ENCODE assay signal across 14 cellular contexts in the genomic region with DNA sequence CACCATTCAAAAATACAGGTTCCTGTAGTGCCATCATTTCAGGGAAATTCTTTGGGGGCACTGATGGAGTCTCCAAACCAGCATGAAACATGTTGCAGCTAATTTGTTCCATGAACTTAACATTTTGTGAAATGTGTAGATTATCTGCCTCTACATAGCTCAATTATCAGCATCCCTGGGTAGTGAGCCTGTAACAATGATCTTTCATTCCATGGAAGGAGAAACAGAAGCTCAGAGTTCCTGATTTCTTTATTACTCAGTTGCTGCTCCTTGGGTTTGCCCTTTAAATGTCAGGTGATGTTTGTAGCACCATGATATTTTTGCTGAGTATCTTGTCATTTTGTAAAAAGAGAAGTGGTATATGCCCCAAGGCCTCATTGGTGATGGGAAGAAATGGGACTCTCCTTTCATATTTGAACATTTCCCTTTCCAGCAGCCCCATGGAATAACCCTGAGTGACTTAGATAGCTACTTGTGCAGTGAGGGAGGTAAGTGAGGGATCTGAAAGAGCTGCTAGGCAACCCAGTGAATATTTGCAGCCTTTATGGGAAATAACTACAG.
A peak's percentile ranks its signal among the peaks of the same experiment; 100 is the strongest.
DNase-seq lines count a peak whose midpoint lies in the region; ATAC-seq, FAIRE-seq and TF ChIP-seq lines count a peak whose summit lies in the region.
"Had no signal": no experiment of that assay in that cellular context is flagged by ENCODE, and none has a peak within 500 bp of the region (broad histone marks: within the 10 kb centered on the region; RNA-seq: fewer than 3 reads in every experiment).

No MANE protein-coding gene starts in this region.

- peaks cover 10 to 20% of the 10 kb centered on the region in 2 experiments for H3K4me1 Mint-ChIP-seq in H9
- peaks cover 37% of the 10 kb centered on the region for H3K4me1 Mint-ChIP-seq in stimulated activated memory B cell treated with anti-CD40 and anti-IgM and Interleukin-4, amounts not matched to agents 10 μg/mL and 1 μg/mL and 100 μg/mL, for 72 hours
- H3K4me1 Mint-ChIP-seq: CD8-positive, alpha-beta memory T cell had no signal

- H2BK12ac ChIP-seq in H9 (ENCODE audit: insufficient read length, low read depth, low read length), result no peak overlapping the region

- DNase-seq in CD1c-positive myeloid dendritic cell (ENCODE audit: extremely low spot score) (peak; percentile 64), H9 (no peak), GM12878 (ENCODE audit: low read depth, low spot score) (no peak), sigmoid colon (no peak), ecto neural progenitor cell (ENCODE audit: low spot score) (no peak), dorsolateral prefrontal cortex (no peak)
- DNase-seq: Caco-2; CD8-positive, alpha-beta memory T cell; DND-41; GDM1 had no signal

- no peak overlapping the region for H2AK5ac ChIP-seq in H9 (ENCODE audit: insufficient read length, low read length)

- no peak overlapping the region for H4K8ac ChIP-seq in H9 (replicated peaks; ENCODE audit: insufficient read length, low read depth, low read length)

- no peak overlapping the region for H3T11ph ChIP-seq in H9 (ENCODE audit: low read length)

- no peaks in the 10 kb centered on the region for H3K79me2 ChIP-seq in H9 (ENCODE audit: insufficient read depth, low read length)
- H3K79me2 ChIP-seq in GM12878 (ENCODE audit: control insufficient read depth, insufficient read depth, low read length), result peaks cover 20% of the 10 kb centered on the region

- no peaks in the 10 kb centered on the region; the same call in 1 of the 2 replicates for H3K27me3 Mint-ChIP-seq in H9 (ENCODE audit: low read depth)
- no peaks in the 10 kb centered on the region for H3K27me3 Mint-ChIP-seq in stimulated activated memory B cell treated with anti-CD40 and anti-IgM and Interleukin-4, amounts not matched to agents 10 μg/mL and 1 μg/mL and 100 μg/mL, for 72 hours
- H3K27me3 Mint-ChIP-seq: CD8-positive, alpha-beta memory T cell had no signal

- H3K4ac ChIP-seq in H9 (ENCODE audit: low read depth, low read length), result no peak overlapping the region

- no peaks in the 10 kb centered on the region for H4K20me1 ChIP-seq in H9 (ENCODE audit: control insufficient read depth, insufficient read depth, insufficient read length)
- H4K20me1 ChIP-seq in GM12878 (ENCODE audit: control insufficient read depth, insufficient read depth), result no peaks in the 10 kb centered on the region

- peaks cover 7% of the 10 kb centered on the region for H3K9me3 ChIP-seq in H9 (ENCODE audit: control insufficient read depth, low read depth, low read length)
- H3K9me3 ChIP-seq in GM12878 (replicated peaks; ENCODE audit: control insufficient read depth, insufficient read depth, low read length), result peaks cover 30% of the 10 kb centered on the region
- peaks cover 0 to 11% (median 1%) of the 10 kb centered on the region in 4 donors for H3K9me3 ChIP-seq in sigmoid colon

- H2BK5ac ChIP-seq in H9 (ENCODE audit: insufficient read length, low read length), result no peak overlapping the region

- peaks cover 4% of the 10 kb centered on the region; the same call in 1 of the 2 replicates for H3K4me1 ChIP-seq in H9 (ENCODE audit: insufficient read depth, low read length)
- peaks cover 30% of the 10 kb centered on the region for H3K4me1 ChIP-seq in GM12878 (ENCODE audit: control insufficient read depth, insufficient read depth, low read length)
- H3K4me1 ChIP-seq in sigmoid colon, result no peaks in the 10 kb centered on the region

- no peak overlapping the region for H3K4me2 ChIP-seq in H9 (ENCODE audit: insufficient read depth, insufficient read length, low read length)
- peak overlapping the region; percentile 18; the same call in 1 of the 2 replicates for H3K4me2 ChIP-seq in GM12878 (ENCODE audit: control insufficient read depth, insufficient read depth)
- H3K4me2 ChIP-seq: A549 had no signal

- H3K27ac Mint-ChIP-seq in H9, result peak overlapping the region in 2 of 3 experiments; percentile 44 to 82; a peak in 2 of 7 replicates
- peak overlapping the region; percentile 30 for H3K27ac Mint-ChIP-seq in stimulated activated memory B cell treated with anti-CD40 and anti-IgM and Interleukin-4, amounts not matched to agents 10 μg/mL and 1 μg/mL and 100 μg/mL, for 72 hours
- H3K27ac Mint-ChIP-seq: CD14-positive monocyte; CD8-positive, alpha-beta memory T cell had no signal

- H3K27ac ChIP-seq in H9 (ENCODE audit: insufficient read length, low read depth, low read length) (no peak overlapping the region), GM12878 (ENCODE audit: control insufficient read depth, insufficient read depth) (no peak overlapping the region), sigmoid colon (no peak overlapping the region), dorsolateral prefrontal cortex (no peak overlapping the region)
- H3K27ac ChIP-seq: A549 had no signal

- H3K56ac ChIP-seq in H9 (ENCODE audit: insufficient read length, low read depth, low read length), result no peak overlapping the region

- ATAC-seq in GM12878, result no peak
- peak; percentile 64 for ATAC-seq in stimulated activated memory B cell treated with anti-CD40 and anti-IgM and Interleukin-4, amounts not matched to agents 10 μg/mL and 1 μg/mL and 100 μg/mL, for 72 hours
- ATAC-seq: A549, HCT116 had no signal

- SMC1A ChIA-PET in GM12878 (lab: Charles Lee; ENCODE audit: uncharacterized antibody, unreplicated experiment), result no interaction called here

- no peak overlapping the region for H3K4me3 ChIP-seq in GM12878
- H3K4me3 ChIP-seq in sigmoid colon, result no peak overlapping the region
- no peak overlapping the region for H3K4me3 ChIP-seq in dorsolateral prefrontal cortex
- H3K4me3 ChIP-seq: A549 had no signal

- TF ChIP-seq CTCF in H9 (conservative IDR thresholded peaks at IDR 0.05), result no peak
- no peak for TF ChIP-seq CTCF in GM12878 (IDR thresholded peaks at IDR 0.05 in 2 of 3, conservative IDR thresholded peaks at IDR 0.05 in 1 of 3; ENCODE audit: control insufficient read depth in 2 of 3, extremely low read depth in 1 of 3, insufficient read depth in 1 of 3, low read depth in 3 of 3, low read length in 3 of 3)
- TF ChIP-seq CTCF in sigmoid colon (IDR thresholded peaks at IDR 0.05), result no peak
- no peak for TF ChIP-seq CTCF in dorsolateral prefrontal cortex (IDR thresholded peaks at IDR 0.05 in 54 of 56, conservative IDR thresholded peaks at IDR 0.05 in 2 of 56; ENCODE audit: low read depth in 1 of 56, partially characterized antibody in 56 of 56)

- H3K18ac ChIP-seq in H9 (ENCODE audit: insufficient read length, low read depth, low read length), result no peak overlapping the region

- H3K79me1 ChIP-seq in H9 (ENCODE audit: insufficient read depth, low read depth, low read length, poor library complexity, severe bottlenecking), result no peaks in the 10 kb centered on the region

- no peak overlapping the region for H3K4me3 Mint-ChIP-seq in H9
- H3K4me3 Mint-ChIP-seq in stimulated activated memory B cell treated with anti-CD40 and anti-IgM and Interleukin-4, amounts not matched to agents 10 μg/mL and 1 μg/mL and 100 μg/mL, for 72 hours, result no peak overlapping the region
- H3K4me3 Mint-ChIP-seq: CD14-positive monocyte; CD8-positive, alpha-beta memory T cell had no signal

- no peak overlapping the region for H4K91ac ChIP-seq in H9 (ENCODE audit: insufficient read length, low read depth, low read length)

- H3K9ac ChIP-seq in H9 (ENCODE audit: extremely low read depth, insufficient read length, low read length) (no peak overlapping the region), GM12878 (ENCODE audit: control insufficient read depth, insufficient read depth, low read length) (no peak overlapping the region)

- H3K36me3 ChIP-seq in GM12878 (ENCODE audit: control insufficient read depth in 2 of 2, insufficient read depth in 2 of 2, low read length in 1 of 2) (no peaks in the 10 kb centered on the region; a peak in 1 of 4 replicates), sigmoid colon (no peaks in the 10 kb centered on the region)

- peaks cover 23 to 39% (median 25%) of the 10 kb centered on the region in 3 experiments for H3K36me3 Mint-ChIP-seq in H9 (ENCODE audit: insufficient read depth in 1 of 3, low read depth in 3 of 3)
- no peaks in the 10 kb centered on the region for H3K36me3 Mint-ChIP-seq in stimulated activated memory B cell treated with anti-CD40 and anti-IgM and Interleukin-4, amounts not matched to agents 10 μg/mL and 1 μg/mL and 100 μg/mL, for 72 hours

- no peak overlapping the region for H2BK20ac ChIP-seq in H9 (ENCODE audit: low read depth, low read length, poor library complexity, severe bottlenecking)

- TF ChIP-seq POLR2A in GM12878 (IDR thresholded peaks at IDR 0.05; ENCODE audit: low read depth, low read length), result no peak
- TF ChIP-seq POLR2A in sigmoid colon (IDR thresholded peaks at IDR 0.05), result no peak

- H3K27me3 ChIP-seq in H9 (ENCODE audit: insufficient read depth, low read length) (no peaks in the 10 kb centered on the region), GM12878 (replicated peaks in 1 of 2; ENCODE audit: control insufficient read depth in 2 of 2, insufficient read depth in 2 of 2, low read length in 1 of 2) (no peaks in the 10 kb centered on the region), sigmoid colon (no peaks in the 10 kb centered on the region), dorsolateral prefrontal cortex (no peaks in the 10 kb centered on the region)

- TF ChIP-seq RAD21 in GM12878 (IDR thresholded peaks at IDR 0.05; ENCODE audit: insufficient read depth, low read depth, low read length), result no peak

- H2AFZ ChIP-seq in H9 (ENCODE audit: low read length) (no peak overlapping the region), GM12878 (ENCODE audit: control insufficient read depth, low read depth, low read length) (no peak overlapping the region)

- no peak overlapping the region for H3K23ac ChIP-seq in H9 (ENCODE audit: insufficient read length, low read depth, low read length)

- no peak overlapping the region for H4K5ac ChIP-seq in H9 (ENCODE audit: insufficient read length, low read depth, low read length)

- intact Hi-C loops in GM12878 (cut with micrococcal nuclease; ENCODE audit: unreplicated experiment) (no loop called here), sigmoid colon (cut with DNase I) (no loop called here), dorsolateral prefrontal cortex (cut with DNase I) (no loop called here)

- no peak for FAIRE-seq in GM12878 (lab: Jason Lieb, UNC)
- FAIRE-seq: A549 had no signal

- RAD21 ChIA-PET in GM12878 (lab: Charles Lee; ENCODE audit: unreplicated experiment), result no interaction called here

- TF ChIP-seq EP300 in GM12878 (IDR thresholded peaks at IDR 0.05; ENCODE audit: borderline replicate concordance in 1 of 2, control insufficient read depth in 1 of 2, low read depth in 2 of 2, low read length in 2 of 2) (no peak), sigmoid colon (IDR thresholded peaks at IDR 0.05) (no peak)

- no peak overlapping the region for H3K14ac ChIP-seq in H9 (ENCODE audit: insufficient read depth, low read length)

- H2BK120ac ChIP-seq in H9 (ENCODE audit: low read depth, low read length, poor library complexity, severe bottlenecking), result no peak overlapping the region

- CTCF ChIA-PET in GM12878 (lab: Yijun Ruan, JAX), result interaction anchor here (2.2 kb wide), 1 partner anchor 13 kb away, joined by 4 read pairs; no protein-coding TSS in a partner anchor

- H3K9me3 Mint-ChIP-seq in H9, result peaks cover 30 to 31% of the 10 kb centered on the region in 2 experiments
- H3K9me3 Mint-ChIP-seq in stimulated activated memory B cell treated with anti-CD40 and anti-IgM and Interleukin-4, amounts not matched to agents 10 μg/mL and 1 μg/mL and 100 μg/mL, for 72 hours, result peaks cover 14% of the 10 kb centered on the region

- POLR2A ChIA-PET in GM12878 (lab: Charles Lee), result no interaction called here

- H3K23me2 ChIP-seq in H9 (ENCODE audit: insufficient read length, low read depth, low read length, poor library complexity, severe bottlenecking), result no peaks in the 10 kb centered on the region

- no TSS peak for BruUV-seq in GM12878 (replicated peaks; lab: Mats Ljungman, UMichigan)

- in situ Hi-C loops in GM12878 (cut with MboI), result no loop called here

- no peak overlapping the region for H2BK15ac ChIP-seq in H9 (ENCODE audit: low read depth, low read length)
